ENCODE assay signal across 1 cellular context in genomic region chr16:86575754-86576557, GRCh38.
TF ChIP-seq lines count a peak whose summit lies in the region.

No MANE protein-coding gene starts in this region.

TF ChIP-seq in K562, 482 proteins besides CTCF, POLR2A, EP300 and RAD21 (continued from another document and continues in another):
- TF ChIP-seq, protein P1, sequence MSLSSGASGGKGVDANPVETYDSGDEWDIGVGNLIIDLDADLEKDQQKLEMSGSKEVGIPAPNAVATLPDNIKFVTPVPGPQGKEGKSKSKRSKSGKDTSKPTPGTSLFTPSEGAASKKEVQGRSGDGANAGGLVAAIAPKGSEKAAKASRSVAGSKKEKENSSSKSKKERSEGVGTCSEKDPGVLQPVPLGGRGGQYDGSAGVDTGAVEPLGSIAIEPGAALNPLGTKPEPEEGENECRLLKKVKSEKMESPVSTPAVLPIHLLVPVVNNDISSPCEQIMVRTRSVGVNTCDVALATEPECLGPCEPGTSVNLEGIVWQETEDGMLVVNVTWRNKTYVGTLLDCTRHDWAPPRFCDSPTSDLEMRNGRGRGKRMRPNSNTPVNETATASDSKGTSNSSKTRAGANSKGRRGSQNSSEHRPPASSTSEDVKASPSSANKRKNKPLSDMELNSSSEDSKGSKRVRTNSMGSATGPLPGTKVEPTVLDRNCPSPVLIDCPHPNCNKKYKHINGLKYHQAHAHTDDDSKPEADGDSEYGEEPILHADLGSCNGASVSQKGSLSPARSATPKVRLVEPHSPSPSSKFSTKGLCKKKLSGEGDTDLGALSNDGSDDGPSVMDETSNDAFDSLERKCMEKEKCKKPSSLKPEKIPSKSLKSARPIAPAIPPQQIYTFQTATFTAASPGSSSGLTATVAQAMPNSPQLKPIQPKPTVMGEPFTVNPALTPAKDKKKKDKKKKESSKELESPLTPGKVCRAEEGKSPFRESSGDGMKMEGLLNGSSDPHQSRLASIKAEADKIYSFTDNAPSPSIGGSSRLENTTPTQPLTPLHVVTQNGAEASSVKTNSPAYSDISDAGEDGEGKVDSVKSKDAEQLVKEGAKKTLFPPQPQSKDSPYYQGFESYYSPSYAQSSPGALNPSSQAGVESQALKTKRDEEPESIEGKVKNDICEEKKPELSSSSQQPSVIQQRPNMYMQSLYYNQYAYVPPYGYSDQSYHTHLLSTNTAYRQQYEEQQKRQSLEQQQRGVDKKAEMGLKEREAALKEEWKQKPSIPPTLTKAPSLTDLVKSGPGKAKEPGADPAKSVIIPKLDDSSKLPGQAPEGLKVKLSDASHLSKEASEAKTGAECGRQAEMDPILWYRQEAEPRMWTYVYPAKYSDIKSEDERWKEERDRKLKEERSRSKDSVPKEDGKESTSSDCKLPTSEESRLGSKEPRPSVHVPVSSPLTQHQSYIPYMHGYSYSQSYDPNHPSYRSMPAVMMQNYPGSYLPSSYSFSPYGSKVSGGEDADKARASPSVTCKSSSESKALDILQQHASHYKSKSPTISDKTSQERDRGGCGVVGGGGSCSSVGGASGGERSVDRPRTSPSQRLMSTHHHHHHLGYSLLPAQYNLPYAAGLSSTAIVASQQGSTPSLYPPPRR (CRISPR knock-in tag; IDR thresholded peaks at IDR 0.05; ENCODE audit: borderline replicate concordance): no peak
- TF ChIP-seq CHD4 (IDR thresholded peaks at IDR 0.05; ENCODE audit: insufficient read depth, insufficient replicate concordance, low read depth, low read length, poor library complexity, severe bottlenecking): no peak
- TF ChIP-seq PTTG1 (tag; IDR thresholded peaks at IDR 0.05; ENCODE audit: low read depth): no peak
- no peak for TF ChIP-seq E4F1 (CRISPR knock-in tag; IDR thresholded peaks at IDR 0.05; ENCODE audit: borderline replicate concordance)
- TF ChIP-seq, protein P2, sequence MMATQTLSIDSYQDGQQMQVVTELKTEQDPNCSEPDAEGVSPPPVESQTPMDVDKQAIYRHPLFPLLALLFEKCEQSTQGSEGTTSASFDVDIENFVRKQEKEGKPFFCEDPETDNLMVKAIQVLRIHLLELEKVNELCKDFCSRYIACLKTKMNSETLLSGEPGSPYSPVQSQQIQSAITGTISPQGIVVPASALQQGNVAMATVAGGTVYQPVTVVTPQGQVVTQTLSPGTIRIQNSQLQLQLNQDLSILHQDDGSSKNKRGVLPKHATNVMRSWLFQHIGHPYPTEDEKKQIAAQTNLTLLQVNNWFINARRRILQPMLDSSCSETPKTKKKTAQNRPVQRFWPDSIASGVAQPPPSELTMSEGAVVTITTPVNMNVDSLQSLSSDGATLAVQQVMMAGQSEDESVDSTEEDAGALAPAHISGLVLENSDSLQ (IDR thresholded peaks at IDR 0.05): peak; percentile 95
- no peak for TF ChIP-seq ARID2 (IDR thresholded peaks at IDR 0.05)
- TF ChIP-seq BRF1 (IDR thresholded peaks at IDR 0.05; ENCODE audit: borderline replicate concordance, extremely low read depth, insufficient read length): no peak
- TF ChIP-seq FIP1L1 (IDR thresholded peaks at IDR 0.05; ENCODE audit: low read depth, low read length, poor library complexity, severe bottlenecking): no peak
- no peak for TF ChIP-seq SMAD2 (IDR thresholded peaks at IDR 0.05; ENCODE audit: low read depth, low read length)
- TF ChIP-seq SOX6 (IDR thresholded peaks at IDR 0.05): peak; percentile 18; the same call in 1 of the 2 replicates
- TF ChIP-seq, protein P3, sequence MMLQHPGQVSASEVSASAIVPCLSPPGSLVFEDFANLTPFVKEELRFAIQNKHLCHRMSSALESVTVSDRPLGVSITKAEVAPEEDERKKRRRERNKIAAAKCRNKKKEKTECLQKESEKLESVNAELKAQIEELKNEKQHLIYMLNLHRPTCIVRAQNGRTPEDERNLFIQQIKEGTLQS (IDR thresholded peaks at IDR 0.05): no peak
- TF ChIP-seq, protein P3 (CRISPR knock-in tag; conservative IDR thresholded peaks at IDR 0.05): no peak
- no peak for TF ChIP-seq ZNF347 (CRISPR knock-in tag; IDR thresholded peaks at IDR 0.05; ENCODE audit: low read depth)
- TF ChIP-seq NFE2L1 (tag; IDR thresholded peaks at IDR 0.05; ENCODE audit: borderline replicate concordance, low read depth): no peak
- TF ChIP-seq MYNN (IDR thresholded peaks at IDR 0.05): no peak
- TF ChIP-seq MYNN (CRISPR knock-in tag; IDR thresholded peaks at IDR 0.05): no peak
- TF ChIP-seq ATF4 (CRISPR knock-in tag; IDR thresholded peaks at IDR 0.05): no peak
- no peak for TF ChIP-seq TAF7 (tag; IDR thresholded peaks at IDR 0.05)
- no peak for TF ChIP-seq NR4A1 (CRISPR knock-in tag; IDR thresholded peaks at IDR 0.05)
- TF ChIP-seq NR4A1 (tag; IDR thresholded peaks at IDR 0.05): no peak
- TF ChIP-seq JUND (IDR thresholded peaks at IDR 0.05; ENCODE audit: borderline replicate concordance, low read depth, low read length): peak; percentile 33; the same call in 1 of the 2 replicates
- TF ChIP-seq JUND (tag; IDR thresholded peaks at IDR 0.05; ENCODE audit: borderline replicate concordance, low read depth, low read length): peak; percentile 12; the same call in 1 of the 3 replicates
- no peak for TF ChIP-seq ZNF263 (CRISPR knock-in tag; IDR thresholded peaks at IDR 0.05; ENCODE audit: borderline replicate concordance)
- peak in 1 of 2 experiments; percentile 83; a peak in 2 of 4 replicates for TF ChIP-seq SRF (CRISPR knock-in tag; IDR thresholded peaks at IDR 0.05)
- TF ChIP-seq DEAF1 (CRISPR knock-in tag; IDR thresholded peaks at IDR 0.05): peak; percentile 50; the same call in 1 of the 2 replicates
- TF ChIP-seq ZNF212 (CRISPR knock-in tag; IDR thresholded peaks at IDR 0.05): no peak
- no peak for TF ChIP-seq ASH1L (IDR thresholded peaks at IDR 0.05; ENCODE audit: borderline replicate concordance, low read depth, partially characterized antibody)
- no peak for TF ChIP-seq CAMTA2 (CRISPR knock-in tag; conservative IDR thresholded peaks at IDR 0.05)
- 0 out of 2 replicates have a peak, but pooled peaks have one; percentile 18 for TF ChIP-seq ZNF512 (tag; IDR thresholded peaks at IDR 0.05)
- no peak for TF ChIP-seq YBX1 (IDR thresholded peaks at IDR 0.05)
- TF ChIP-seq, protein P4, sequence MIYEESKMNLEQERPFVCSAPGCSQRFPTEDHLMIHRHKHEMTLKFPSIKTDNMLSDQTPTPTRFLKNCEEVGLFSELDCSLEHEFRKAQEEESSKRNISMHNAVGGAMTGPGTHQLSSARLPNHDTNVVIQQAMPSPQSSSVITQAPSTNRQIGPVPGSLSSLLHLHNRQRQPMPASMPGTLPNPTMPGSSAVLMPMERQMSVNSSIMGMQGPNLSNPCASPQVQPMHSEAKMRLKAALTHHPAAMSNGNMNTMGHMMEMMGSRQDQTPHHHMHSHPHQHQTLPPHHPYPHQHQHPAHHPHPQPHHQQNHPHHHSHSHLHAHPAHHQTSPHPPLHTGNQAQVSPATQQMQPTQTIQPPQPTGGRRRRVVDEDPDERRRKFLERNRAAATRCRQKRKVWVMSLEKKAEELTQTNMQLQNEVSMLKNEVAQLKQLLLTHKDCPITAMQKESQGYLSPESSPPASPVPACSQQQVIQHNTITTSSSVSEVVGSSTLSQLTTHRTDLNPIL (CRISPR knock-in tag; IDR thresholded peaks at IDR 0.05): no peak
- no peak for TF ChIP-seq TRIM24 (IDR thresholded peaks at IDR 0.05)
- TF ChIP-seq HDAC2 (IDR thresholded peaks at IDR 0.05): peak; percentile 68; the same call in 1 of the 2 replicates
- no peak for TF ChIP-seq WHSC1 (IDR thresholded peaks at IDR 0.05; ENCODE audit: low read length)
- no peak for TF ChIP-seq FOXA3 (CRISPR knock-in tag; conservative IDR thresholded peaks at IDR 0.05 in 1 of 2, IDR thresholded peaks at IDR 0.05 in 1 of 2)
- TF ChIP-seq HLTF (IDR thresholded peaks at IDR 0.05): 0 out of 2 replicates have a peak, but pooled peaks have one; percentile 37
- TF ChIP-seq STAT5A (IDR thresholded peaks at IDR 0.05; ENCODE audit: borderline replicate concordance, low read length): no peak
- TF ChIP-seq RCOR1 (IDR thresholded peaks at IDR 0.05; ENCODE audit: borderline replicate concordance in 1 of 2, low read depth in 2 of 2, low read length in 2 of 2): peak in 1 of 2 experiments; percentile 46; a peak in 1 of 4 replicates
- TF ChIP-seq, protein P5, sequence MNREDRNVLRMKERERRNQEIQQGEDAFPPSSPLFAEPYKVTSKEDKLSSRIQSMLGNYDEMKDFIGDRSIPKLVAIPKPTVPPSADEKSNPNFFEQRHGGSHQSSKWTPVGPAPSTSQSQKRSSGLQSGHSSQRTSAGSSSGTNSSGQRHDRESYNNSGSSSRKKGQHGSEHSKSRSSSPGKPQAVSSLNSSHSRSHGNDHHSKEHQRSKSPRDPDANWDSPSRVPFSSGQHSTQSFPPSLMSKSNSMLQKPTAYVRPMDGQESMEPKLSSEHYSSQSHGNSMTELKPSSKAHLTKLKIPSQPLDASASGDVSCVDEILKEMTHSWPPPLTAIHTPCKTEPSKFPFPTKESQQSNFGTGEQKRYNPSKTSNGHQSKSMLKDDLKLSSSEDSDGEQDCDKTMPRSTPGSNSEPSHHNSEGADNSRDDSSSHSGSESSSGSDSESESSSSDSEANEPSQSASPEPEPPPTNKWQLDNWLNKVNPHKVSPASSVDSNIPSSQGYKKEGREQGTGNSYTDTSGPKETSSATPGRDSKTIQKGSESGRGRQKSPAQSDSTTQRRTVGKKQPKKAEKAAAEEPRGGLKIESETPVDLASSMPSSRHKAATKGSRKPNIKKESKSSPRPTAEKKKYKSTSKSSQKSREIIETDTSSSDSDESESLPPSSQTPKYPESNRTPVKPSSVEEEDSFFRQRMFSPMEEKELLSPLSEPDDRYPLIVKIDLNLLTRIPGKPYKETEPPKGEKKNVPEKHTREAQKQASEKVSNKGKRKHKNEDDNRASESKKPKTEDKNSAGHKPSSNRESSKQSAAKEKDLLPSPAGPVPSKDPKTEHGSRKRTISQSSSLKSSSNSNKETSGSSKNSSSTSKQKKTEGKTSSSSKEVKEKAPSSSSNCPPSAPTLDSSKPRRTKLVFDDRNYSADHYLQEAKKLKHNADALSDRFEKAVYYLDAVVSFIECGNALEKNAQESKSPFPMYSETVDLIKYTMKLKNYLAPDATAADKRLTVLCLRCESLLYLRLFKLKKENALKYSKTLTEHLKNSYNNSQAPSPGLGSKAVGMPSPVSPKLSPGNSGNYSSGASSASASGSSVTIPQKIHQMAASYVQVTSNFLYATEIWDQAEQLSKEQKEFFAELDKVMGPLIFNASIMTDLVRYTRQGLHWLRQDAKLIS (CRISPR knock-in tag; IDR thresholded peaks at IDR 0.05): no peak
- no peak for TF ChIP-seq ZFP30 (CRISPR knock-in tag; IDR thresholded peaks at IDR 0.05; ENCODE audit: borderline replicate concordance)
- no peak for TF ChIP-seq TEAD4 (IDR thresholded peaks at IDR 0.05; ENCODE audit: low read length)
- no peak for TF ChIP-seq TEAD4 (CRISPR knock-in tag; IDR thresholded peaks at IDR 0.05; ENCODE audit: borderline replicate concordance)
- no peak for TF ChIP-seq ILF3 (IDR thresholded peaks at IDR 0.05; ENCODE audit: borderline replicate concordance)
